Comparison of ENCODE assay signal across 9 cellular contexts in genomic region chr6:2768125-2768524, GRCh38. TPM values are rescaled to one million over a fixed set of nuclear protein-coding genes. Genes with fewer than 3 reads are reported as not detected.
DNase-seq lines count a peak whose midpoint lies in the region; ATAC-seq and TF ChIP-seq lines count a peak whose summit lies in the region.
"Had no signal": no experiment of that assay in that cellular context is flagged by ENCODE, and none has a peak within 500 bp of the region (broad histone marks: within the 10 kb centered on the region; RNA-seq: fewer than 3 reads in every experiment).

No MANE protein-coding gene starts in this region.

- H3K36me3 ChIP-seq in adipocyte (ENCODE audit: control insufficient read depth, insufficient read depth, low read length, severe bottlenecking) (peaks cover 17% of the 10 kb centered on the region), mesenchymal stem cell (ENCODE audit: control insufficient read depth in 1 of 2, insufficient read depth in 2 of 2, low read depth in 1 of 2, low read length in 2 of 2) (peaks cover 14 to 33% of the 10 kb centered on the region in 2 experiments)

- WGBS in mesenchymal stem cell, result 71% methylated on average over 5 of the region's 5 CpGs

- H3K9ac ChIP-seq in adipocyte (ENCODE audit: low read length) (peak overlapping the region; percentile 94), mesenchymal stem cell (ENCODE audit: low read length) (peak overlapping the region; percentile 95)

- peaks cover 7% of the 10 kb centered on the region for H3K79me1 ChIP-seq in mesenchymal stem cell (replicated peaks; ENCODE audit: low read length, poor library complexity, severe bottlenecking)

- TF ChIP-seq CTCF in AG04450 (IDR thresholded peaks at IDR 0.05; ENCODE audit: low read depth, low read length), result no peak
- TF ChIP-seq CTCF in HFF-Myc (IDR thresholded peaks at IDR 0.05; ENCODE audit: low read depth, low read length, missing control alignments), result no peak

- no peak overlapping the region for H2BK120ac ChIP-seq in mesenchymal stem cell (ENCODE audit: low read depth, low read length)

- no peak for ATAC-seq in HG03521 (IDR thresholded peaks at IDR 0.05; ENCODE audit: unreplicated experiment)

- no peak overlapping the region for H2BK5ac ChIP-seq in mesenchymal stem cell (ENCODE audit: low read depth, low read length, poor library complexity, severe bottlenecking)

- no peak overlapping the region for H3K4ac ChIP-seq in mesenchymal stem cell (ENCODE audit: low read depth in 1 of 2, low read length in 2 of 2)

- no peak overlapping the region for H4K8ac ChIP-seq in mesenchymal stem cell (ENCODE audit: low read length)

- peak overlapping the region in 1 of 2 experiments; percentile 10 for H3K23ac ChIP-seq in mesenchymal stem cell (ENCODE audit: low read length in 2 of 2)

- H3K27me3 ChIP-seq in AG04450 (ENCODE audit: control insufficient read depth, insufficient read depth, low read length) (no peaks in the 10 kb centered on the region), adipocyte (replicated peaks; ENCODE audit: control insufficient read depth, insufficient read depth, low read length) (no peaks in the 10 kb centered on the region), mesenchymal stem cell (ENCODE audit: control insufficient read depth in 1 of 2, insufficient read depth in 1 of 2, low read length in 2 of 2) (no peaks in the 10 kb centered on the region)

- H3K18ac ChIP-seq in mesenchymal stem cell (ENCODE audit: low read depth in 1 of 2, low read length in 2 of 2), result no peak overlapping the region

- H2BK12ac ChIP-seq in mesenchymal stem cell (ENCODE audit: low read length in 2 of 2), result no peak overlapping the region

- H3K14ac ChIP-seq in mesenchymal stem cell (ENCODE audit: low read length in 2 of 2), result no peak overlapping the region

- no peak overlapping the region for H2BK15ac ChIP-seq in mesenchymal stem cell (ENCODE audit: low read depth, poor library complexity, severe bottlenecking)

- no peak overlapping the region for H3K4me2 ChIP-seq in mesenchymal stem cell (ENCODE audit: low read length, poor library complexity, severe bottlenecking)

- H3K9me3 ChIP-seq in AG04450 (ENCODE audit: control insufficient read depth, insufficient read depth, low read length), result peaks cover 7% of the 10 kb centered on the region; the same call in 1 of the 2 replicates
- H3K9me3 ChIP-seq in adipocyte (ENCODE audit: control insufficient read depth, low read length), result no peaks in the 10 kb centered on the region
- H3K9me3 ChIP-seq in mesenchymal stem cell (ENCODE audit: control insufficient read depth, low read length), result no peaks in the 10 kb centered on the region

- H2AK5ac ChIP-seq in mesenchymal stem cell (ENCODE audit: low read length, severe bottlenecking), result no peak overlapping the region

- CTCF ChIA-PET in AG04450 (lab: Charles Lee), result interaction anchor here (1.6 to 5.8 kb wide), 6 partner anchors 15 to 184 kb away, joined by 7 to 46 read pairs (median 14); partner anchors contain the start of gene MYLK4

- DNase-seq in AG04450 (ENCODE audit: low read depth, low spot score), result no peak
- no peak for DNase-seq in HFF-Myc (ENCODE audit: extremely low read depth, low read depth)
- no peak for DNase-seq in adipocyte (ENCODE audit: low read depth)
- DNase-seq in mesenchymal stem cell, result no peak
- DNase-seq in COR-L47 (lab: John Stamatoyannopoulos, UW), result no peak
- DNase-seq in NCI-H446 treated with DMSO at 0.1 percent for 48 hours (lab: John Stamatoyannopoulos, UW), result no peak
- DNase-seq in NCI-H1417 treated with DMSO at 0.1 percent for 48 hours (lab: John Stamatoyannopoulos, UW), result no peak
- DNase-seq: foreskin melanocyte had no signal

- H3K27ac ChIP-seq in AG04450 (ENCODE audit: low read depth, low read length), result no peak overlapping the region
- no peak overlapping the region for H3K27ac ChIP-seq in mesenchymal stem cell (ENCODE audit: low read length, poor library complexity, severe bottlenecking)

- H3K4me3 ChIP-seq in AG04450 (ENCODE audit: low read depth, low read length) (peak overlapping the region; percentile 91), HFF-Myc (replicated peaks; ENCODE audit: low read depth, low read length) (peak overlapping the region; percentile 90), adipocyte (ENCODE audit: low read length) (peak overlapping the region; percentile 96), mesenchymal stem cell (ENCODE audit: insufficient read depth in 1 of 2, low read depth in 1 of 2, low read length in 2 of 2) (peak overlapping the region in 1 of 2 experiments; percentile 95)

- H3K4me1 ChIP-seq in adipocyte (ENCODE audit: control insufficient read depth, insufficient read depth, low read length) (peaks cover 32% of the 10 kb centered on the region), mesenchymal stem cell (ENCODE audit: control insufficient read depth, insufficient read depth, low read depth, low read length) (peaks cover 12% of the 10 kb centered on the region)

- no peak overlapping the region for H4K91ac ChIP-seq in mesenchymal stem cell (ENCODE audit: low read length)

- POLR2A ChIA-PET in AG04450 (lab: Yijun Ruan, JAX), result interaction anchor here (1.3 kb wide), 1 partner anchor 21 kb away, joined by 5 read pairs; no protein-coding TSS in a partner anchor

- no peak overlapping the region for H2AFZ ChIP-seq in mesenchymal stem cell (ENCODE audit: low read depth, low read length)

RNA-seq across cellular contexts. Expression of gene WRNIP1, which starts 2.9 kb away (rescaled TPM):
- polyA plus RNA-seq in AG04450 (2011; rRNA removed), result 28.0 and 35.2 TPM in 2 replicates
- 24.0 and 33.9 TPM in 2 replicates for polyA minus RNA-seq in AG04450 (2011; rRNA and poly(A)+ RNA removed)
- polyA plus RNA-seq in mesenchymal stem cell (2013, experiment 1 of 2), result 19.5 TPM
- polyA plus RNA-seq in mesenchymal stem cell (2013, experiment 2 of 2), result 21.4 TPM

RNA-seq across cellular contexts. Expression of gene MYLK4, which starts 17.4 kb away (rescaled TPM):
- 0.21 and 0.22 TPM in 2 replicates for polyA plus RNA-seq in AG04450 (2011; rRNA removed)
- polyA minus RNA-seq in AG04450 (2011; rRNA and poly(A)+ RNA removed), result 0.13 and 0.14 TPM in 2 replicates
- 0.23 TPM for polyA plus RNA-seq in mesenchymal stem cell (2013, experiment 1 of 2)
- 0.25 TPM for polyA plus RNA-seq in mesenchymal stem cell (2013, experiment 2 of 2)
